In genomic region chr4:76385974-76386373, GRCh38 we compare ENCODE assay signal across 28 cellular contexts. TPM values are rescaled to one million over a fixed set of nuclear protein-coding genes. Genes with fewer than 3 reads are reported as not detected.
"Had no signal": no experiment of that assay in that cellular context is flagged by ENCODE, and none has a peak within 500 bp of the region (broad histone marks: within the 10 kb centered on the region; RNA-seq: fewer than 3 reads in every experiment).

No MANE protein-coding gene starts in this region.

- DNase-seq: naive thymus-derived CD4-positive, alpha-beta T cell; natural killer cell; nucleus accumbens; pancreas; psoas muscle; right cardiac atrium; right lobe of liver; sigmoid colon; small intestine; stimulated activated CD4-positive, alpha-beta T cell treated with anti-CD3 and anti-CD28 coated beads, Interleukin-15, amount 100 ng/mL, for 24 hours; stimulated activated CD4-positive, alpha-beta T cell treated with anti-CD3 and anti-CD28 coated beads, Interleukin-2, amount 100 ng/mL, for 24 hours; stimulated activated CD4-positive, alpha-beta T cell treated with anti-CD3 and anti-CD28 coated beads, Interleukin-2, amount 100 ng/mL, for 48 hours; stimulated activated CD4-positive, alpha-beta T cell treated with anti-CD3 and anti-CD28 coated beads, Interleukin-4, amount 100 ng/mL, for 24 hours; stimulated activated naive B cell treated with anti-CD40 and anti-IgM and Interleukin-4, amounts not matched to agents 10 μg/mL and 1 μg/mL and 100 μg/mL, for 72 hours; stimulated activated naive CD4-positive, alpha-beta T cell treated with Interleukin-2 at 50 U/mL for 16 hours; stomach; thyroid gland; trophoblast cell; upper lobe of left lung; uterus had no signal

- H3K36me3 ChIP-seq: neural progenitor cell, pancreas, right lobe of liver, sigmoid colon, stomach, thoracic aorta, thyroid gland, upper lobe of left lung, uterus had no signal

- H3K27ac Mint-ChIP-seq: naive thymus-derived CD4-positive, alpha-beta T cell; natural killer cell; nephron; neural progenitor cell; stimulated activated effector memory CD8-positive, alpha-beta T cell treated with anti-CD3 and anti-CD28 coated beads, Interleukin-12 subunit alpha, Interleukin-12 subunit beta, amount 100 ng/mL, for 72 hours; stimulated activated naive B cell treated with anti-CD40 and anti-IgM and Interleukin-4, amounts not matched to agents 10 μg/mL and 1 μg/mL and 100 μg/mL, for 72 hours; stimulated activated naive CD8-positive, alpha-beta T cell treated with anti-CD3 and anti-CD28 coated beads, Interleukin-15, Interleukin-2, amounts not matched to agents 100 ng/mL and 50 ng/mL, for 24 hours had no signal

- H3K4me3 Mint-ChIP-seq: naive thymus-derived CD4-positive, alpha-beta T cell; natural killer cell; nephron; neural progenitor cell; stimulated activated effector memory CD8-positive, alpha-beta T cell treated with anti-CD3 and anti-CD28 coated beads, Interleukin-12 subunit alpha, Interleukin-12 subunit beta, amount 100 ng/mL, for 72 hours; stimulated activated naive B cell treated with anti-CD40 and anti-IgM and Interleukin-4, amounts not matched to agents 10 μg/mL and 1 μg/mL and 100 μg/mL, for 72 hours; stimulated activated naive CD8-positive, alpha-beta T cell treated with anti-CD3 and anti-CD28 coated beads, Interleukin-15, Interleukin-2, amounts not matched to agents 100 ng/mL and 50 ng/mL, for 24 hours had no signal

- H3K4me3 ChIP-seq: neural progenitor cell, pancreas, psoas muscle, right lobe of liver, sigmoid colon, stomach, thoracic aorta, thyroid gland, tibial nerve, upper lobe of left lung, uterus had no signal

- H2AFZ ChIP-seq: neural progenitor cell had no signal

- H3K27me3 ChIP-seq: neural progenitor cell, pancreas, right lobe of liver, sigmoid colon, stomach, thyroid gland, tibial nerve, upper lobe of left lung, uterus had no signal

- H3K4me2 ChIP-seq: neural progenitor cell had no signal

- FAIRE-seq: pancreas, small intestine had no signal

- H3K4me1 Mint-ChIP-seq: natural killer cell; nephron; neural progenitor cell; stimulated activated effector memory CD8-positive, alpha-beta T cell treated with anti-CD3 and anti-CD28 coated beads, Interleukin-12 subunit alpha, Interleukin-12 subunit beta, amount 100 ng/mL, for 72 hours; stimulated activated naive B cell treated with anti-CD40 and anti-IgM and Interleukin-4, amounts not matched to agents 10 μg/mL and 1 μg/mL and 100 μg/mL, for 72 hours had no signal

- H3K9me3 ChIP-seq: pancreas, right lobe of liver, thoracic aorta, thyroid gland, uterus had no signal

- H3K4me1 ChIP-seq: neural progenitor cell, pancreas, psoas muscle, sigmoid colon, stomach, thyroid gland, tibial nerve, uterus had no signal

- ATAC-seq: naive thymus-derived CD4-positive, alpha-beta T cell; pancreas; psoas muscle; right cardiac atrium; stimulated activated effector memory CD8-positive, alpha-beta T cell treated with anti-CD3 and anti-CD28 coated beads, Interleukin-12 subunit alpha, Interleukin-12 subunit beta, amount 100 ng/mL, for 72 hours; stimulated activated naive B cell treated with anti-CD40 and anti-IgM and Interleukin-4, amounts not matched to agents 10 μg/mL and 1 μg/mL and 100 μg/mL, for 72 hours had no signal

- H3K36me3 Mint-ChIP-seq: neural progenitor cell; stimulated activated effector memory CD8-positive, alpha-beta T cell treated with anti-CD3 and anti-CD28 coated beads, Interleukin-12 subunit alpha, Interleukin-12 subunit beta, amount 100 ng/mL, for 72 hours had no signal

- H3K27ac ChIP-seq: neural progenitor cell, pancreas, psoas muscle, sigmoid colon, stomach, thoracic aorta, thyroid gland, tibial nerve, upper lobe of left lung, uterus had no signal

- H3K9ac ChIP-seq: neural progenitor cell had no signal

RNA-seq across cellular contexts. Expression of gene CCDC158, which starts 35.0 kb away (rescaled TPM):
- total RNA-seq: naive thymus-derived CD4-positive, alpha-beta T cell; natural killer cell; osteocyte had no signal
- polyA plus RNA-seq: naive thymus-derived CD4-positive, alpha-beta T cell; neural cell; psoas muscle; stomach had no signal

RNA-seq across cellular contexts. Expression of gene SHROOM3, which starts 49.1 kb away (rescaled TPM):
- total RNA-seq: naive thymus-derived CD4-positive, alpha-beta T cell had no signal
- polyA plus RNA-seq: naive thymus-derived CD4-positive, alpha-beta T cell had no signal
